ENCODE assay signal across 16 cellular contexts in the genomic region with DNA sequence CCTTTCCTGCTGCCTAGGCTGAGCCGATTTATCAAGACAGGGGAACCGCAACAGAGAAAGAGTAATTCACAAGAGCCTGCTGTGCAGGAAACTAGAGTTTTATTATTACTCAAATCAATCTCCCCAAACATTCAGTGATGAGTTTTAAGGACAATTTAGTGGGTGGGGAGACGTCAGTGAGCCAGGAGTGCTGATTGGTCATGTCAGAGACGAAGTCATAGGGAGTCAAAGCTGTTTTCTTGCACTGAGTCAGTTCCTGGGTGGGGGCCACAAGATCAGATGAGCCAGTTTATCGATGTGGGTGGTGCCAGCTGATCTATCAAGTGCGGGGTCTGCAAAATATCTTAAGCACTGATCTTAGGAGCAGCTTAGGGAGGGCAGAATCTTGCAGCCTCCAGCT. TPM values are rescaled to one million over a fixed set of nuclear protein-coding genes. Genes with fewer than 3 reads are reported as not detected.
DNase-seq lines count a peak whose midpoint lies in the region; ATAC-seq and TF ChIP-seq lines count a peak whose summit lies in the region.
"Had no signal": no experiment of that assay in that cellular context is flagged by ENCODE, and none has a peak within 500 bp of the region (broad histone marks: within the 10 kb centered on the region; RNA-seq: fewer than 3 reads in every experiment).

No MANE protein-coding gene starts in this region.

- DNase-seq in activated T-cell treated with anti-CD3 and anti-CD28 coated beads, Interleukin-2, amount 50 U/mL, for 4 hours: no peak
- no peak for DNase-seq in activated T-cell treated with anti-CD3 and anti-CD28 coated beads, Interleukin-2, amount 50 U/mL, for 24 hours
- peak; percentile 31 for DNase-seq in stimulated activated CD4-positive, alpha-beta T cell treated with anti-CD3 and anti-CD28 coated beads, Interleukin-4, amount 100 ng/mL, for 24 hours
- no peak for DNase-seq in stimulated activated CD4-positive, alpha-beta T cell treated with anti-CD3 and anti-CD28 coated beads, Interleukin-2, amount 100 ng/mL, for 48 hours
- peak; percentile 73 for DNase-seq in activated CD4-positive, alpha-beta memory T cell treated with anti-CD3 and anti-CD28 coated beads for 36 hours
- DNase-seq in neural crest cell (ENCODE audit: low read depth, low spot score): no peak
- DNase-seq in HuH-7.5 (ENCODE audit: low spot score): no peak
- no peak for DNase-seq in NCI-H345 treated with DMSO at 0.1 percent for 48 hours (lab: John Stamatoyannopoulos, UW; ENCODE audit: unreplicated experiment)
- DNase-seq: ACHN, DMS53, KBM-7, NCI-H1436 treated with DMSO at 0.1 percent for 48 hours, NCI-H2029 treated with DMSO at 0.1 percent for 48 hours, NCI-H2171 treated with DMSO at 0.1 percent for 48 hours, NCI-H748 treated with DMSO at 0.1 percent for 48 hours, RPMI8226 had no signal

- ATAC-seq in activated T-cell treated with anti-CD3 and anti-CD28 coated beads, Interleukin-2, amount 50 U/mL, for 4 hours: peak; percentile 34 to 85

- no peak overlapping the region for H3K4me3 Mint-ChIP-seq in activated T-cell treated with anti-CD3 and anti-CD28 coated beads, Interleukin-2, amount 50 U/mL, for 4 hours
- no peak overlapping the region for H3K4me3 Mint-ChIP-seq in activated T-cell treated with anti-CD3 and anti-CD28 coated beads, Interleukin-2, amount 50 U/mL, for 24 hours
- H3K4me3 Mint-ChIP-seq in activated CD4-positive, alpha-beta memory T cell treated with anti-CD3 and anti-CD28 coated beads for 36 hours: peak overlapping the region; percentile 14
- no peak overlapping the region for H3K4me3 Mint-ChIP-seq in neural crest cell

- TF ChIP-seq CTCF in neural crest cell (conservative IDR thresholded peaks at IDR 0.05): no peak

- intact Hi-C loops in activated CD4-positive, alpha-beta memory T cell treated with anti-CD3 and anti-CD28 coated beads for 36 hours (cut with micrococcal nuclease): loop anchor here (1.0 to 5.0 kb wide), 4 partner anchors 19 to 87 kb away; partner anchors contain the start of genes SNX2 and SNX24

- H3K9me3 Mint-ChIP-seq in activated T-cell treated with anti-CD3 and anti-CD28 coated beads, Interleukin-2, amount 50 U/mL, for 4 hours: no peaks in the 10 kb centered on the region
- no peaks in the 10 kb centered on the region for H3K9me3 Mint-ChIP-seq in activated T-cell treated with anti-CD3 and anti-CD28 coated beads, Interleukin-2, amount 50 U/mL, for 24 hours
- no peaks in the 10 kb centered on the region for H3K9me3 Mint-ChIP-seq in activated CD4-positive, alpha-beta memory T cell treated with anti-CD3 and anti-CD28 coated beads for 36 hours
- peaks cover 3% of the 10 kb centered on the region for H3K9me3 Mint-ChIP-seq in neural crest cell

- H3K27ac Mint-ChIP-seq in activated T-cell treated with anti-CD3 and anti-CD28 coated beads, Interleukin-2, amount 50 U/mL, for 24 hours: no peak overlapping the region
- peak overlapping the region; percentile 72 for H3K27ac Mint-ChIP-seq in activated CD4-positive, alpha-beta memory T cell treated with anti-CD3 and anti-CD28 coated beads for 36 hours
- H3K27ac Mint-ChIP-seq in neural crest cell (ENCODE audit: unreplicated experiment): peak overlapping the region; percentile 59

- no peaks in the 10 kb centered on the region for H3K27me3 Mint-ChIP-seq in activated T-cell treated with anti-CD3 and anti-CD28 coated beads, Interleukin-2, amount 50 U/mL, for 4 hours (ENCODE audit: low read depth)
- H3K27me3 Mint-ChIP-seq in activated T-cell treated with anti-CD3 and anti-CD28 coated beads, Interleukin-2, amount 50 U/mL, for 24 hours: no peaks in the 10 kb centered on the region
- no peaks in the 10 kb centered on the region for H3K27me3 Mint-ChIP-seq in activated CD4-positive, alpha-beta memory T cell treated with anti-CD3 and anti-CD28 coated beads for 36 hours
- H3K27me3 Mint-ChIP-seq in neural crest cell (ENCODE audit: low read depth): no peaks in the 10 kb centered on the region

- H3K36me3 Mint-ChIP-seq in activated T-cell treated with anti-CD3 and anti-CD28 coated beads, Interleukin-2, amount 50 U/mL, for 4 hours (ENCODE audit: insufficient read depth): peaks cover 1% of the 10 kb centered on the region
- H3K36me3 Mint-ChIP-seq in activated T-cell treated with anti-CD3 and anti-CD28 coated beads, Interleukin-2, amount 50 U/mL, for 24 hours (ENCODE audit: low read depth): no peaks in the 10 kb centered on the region
- no peaks in the 10 kb centered on the region for H3K36me3 Mint-ChIP-seq in activated CD4-positive, alpha-beta memory T cell treated with anti-CD3 and anti-CD28 coated beads for 36 hours
- H3K36me3 Mint-ChIP-seq in neural crest cell (ENCODE audit: low read depth): peaks cover 11% of the 10 kb centered on the region

- POLR2A ChIA-PET in activated CD4-positive, alpha-beta memory T cell treated with anti-CD3 and anti-CD28 coated beads for 36 hours (lab: Charles Lee): interaction anchor here (1.0 kb wide), 1 partner anchor 19 kb away, joined by 6 read pairs; no protein-coding TSS in a partner anchor

- H3K4me1 Mint-ChIP-seq in activated T-cell treated with anti-CD3 and anti-CD28 coated beads, Interleukin-2, amount 50 U/mL, for 4 hours (ENCODE audit: low read depth): peaks cover 7% of the 10 kb centered on the region
- H3K4me1 Mint-ChIP-seq in activated T-cell treated with anti-CD3 and anti-CD28 coated beads, Interleukin-2, amount 50 U/mL, for 24 hours (ENCODE audit: low read depth): peaks cover 13% of the 10 kb centered on the region
- H3K4me1 Mint-ChIP-seq in activated CD4-positive, alpha-beta memory T cell treated with anti-CD3 and anti-CD28 coated beads for 36 hours (ENCODE audit: low read depth): peaks cover 16% of the 10 kb centered on the region
- H3K4me1 Mint-ChIP-seq in neural crest cell: peaks cover 7% of the 10 kb centered on the region

- CTCF ChIA-PET in activated CD4-positive, alpha-beta memory T cell treated with anti-CD3 and anti-CD28 coated beads for 36 hours (lab: Charles Lee): no interaction called here

RNA-seq across cellular contexts. Expression of gene SNX24, which starts 19.0 kb away (rescaled TPM):
- total RNA-seq in activated T-cell treated with anti-CD3 and anti-CD28 coated beads, Interleukin-2, amount 50 U/mL, for 4 hours: 1 to 10 TPM in 2 of 3 donors, under 1 TPM in 1; 0.74 to 2.2 (median 1.1) TPM
- total RNA-seq in activated CD4-positive, alpha-beta memory T cell treated with anti-CD3 and anti-CD28 coated beads for 36 hours: 1 to 10 TPM; 6.4 to 7.5 TPM
- 19.3 and 19.7 TPM in 2 replicates for total RNA-seq in neural crest cell

Comparison
In these comparisons a context has a peak if more than half of its experiments do, and no peak if none do; other contexts are left out.
1. DNase-seq: peak in stimulated activated CD4-positive, alpha-beta T cell treated with anti-CD3 and anti-CD28 coated beads, Interleukin-4, amount 100 ng/mL, for 24 hours (single experiment) and activated CD4-positive, alpha-beta memory T cell treated with anti-CD3 and anti-CD28 coated beads for 36 hours (single experiment); none in activated T-cell treated with anti-CD3 and anti-CD28 coated beads, Interleukin-2, amount 50 U/mL, for 4 hours (single experiment), activated T-cell treated with anti-CD3 and anti-CD28 coated beads, Interleukin-2, amount 50 U/mL, for 24 hours (single experiment), stimulated activated CD4-positive, alpha-beta T cell treated with anti-CD3 and anti-CD28 coated beads, Interleukin-2, amount 100 ng/mL, for 48 hours (0 of 2), neural crest cell (single experiment), HuH-7.5 (single experiment) and NCI-H345 treated with DMSO at 0.1 percent for 48 hours (single experiment).